In the genomic region with DNA sequence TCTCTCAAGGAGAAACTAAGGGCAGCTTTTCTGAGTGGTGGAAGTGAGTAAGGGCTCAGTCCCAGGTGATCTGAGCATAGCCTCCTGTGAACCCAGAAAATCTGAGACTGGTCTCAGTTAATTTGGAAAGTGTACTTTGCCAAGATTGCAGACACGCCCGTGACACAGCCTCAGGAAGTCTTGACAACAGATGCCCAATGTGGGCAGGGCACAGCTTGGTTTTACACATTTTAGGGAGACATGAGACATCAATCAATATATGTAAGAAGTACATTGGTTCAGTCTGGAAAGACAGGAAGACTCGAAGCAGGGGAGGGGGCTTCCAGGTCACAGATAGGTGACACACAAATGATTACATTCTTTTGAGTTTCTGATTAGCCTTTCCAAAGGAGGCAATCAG, we compare ENCODE assay signal across 17 cellular contexts.
"Had no signal": no experiment of that assay in that cellular context is flagged by ENCODE, and none has a peak within 500 bp of the region (broad histone marks: within the 10 kb centered on the region; RNA-seq: fewer than 3 reads in every experiment).

No MANE protein-coding gene starts in this region.

- H3K4me1 ChIP-seq: left lung, testis had no signal

- H3K4me3 ChIP-seq: gastrocnemius medialis, heart left ventricle, left lung, SJSA1, testis had no signal

- H3K27me3 ChIP-seq: gastrocnemius medialis, heart left ventricle, left lung, testis had no signal

- H3K9me3 ChIP-seq: gastrocnemius medialis, heart left ventricle, left lung, SJSA1, testis had no signal

- H3K4me3 Mint-ChIP-seq: activated CD4-positive, alpha-beta T cell treated with anti-CD3 and anti-CD28 coated beads for 36 hours; activated naive CD4-positive, alpha-beta T cell treated with anti-CD3 and anti-CD28 coated beads, Interleukin-2, amount 50 U/mL, for 24 hours; neural crest cell; type B pancreatic cell had no signal

- H3K27ac Mint-ChIP-seq: activated naive CD4-positive, alpha-beta T cell treated with anti-CD3 and anti-CD28 coated beads, Interleukin-2, amount 50 U/mL, for 24 hours; type B pancreatic cell had no signal

- ATAC-seq: esophagus mucosa, gastrocnemius medialis, heart left ventricle, left lung had no signal

- H3K36me3 Mint-ChIP-seq: activated naive CD4-positive, alpha-beta T cell treated with anti-CD3 and anti-CD28 coated beads, Interleukin-2, amount 50 U/mL, for 24 hours; type B pancreatic cell had no signal

- H3K4me1 Mint-ChIP-seq: neural crest cell had no signal

- H3K27ac ChIP-seq: gastrocnemius medialis, heart left ventricle, left lung, SJSA1, testis, WERI-Rb-1 had no signal

- DNase-seq: activated CD4-positive, alpha-beta T cell treated with anti-CD3 and anti-CD28 coated beads for 36 hours; activated T-cell treated with anti-CD3 and anti-CD28 coated beads for 4 hours; effector CD8-positive, alpha-beta T cell; gastrocnemius medialis; heart left ventricle; midbrain; retina; stimulated activated CD4-positive, alpha-beta T cell treated with anti-CD3 and anti-CD28 coated beads, Interleukin-12 subunit alpha, Interleukin-12 subunit beta, amount 100 ng/mL, for 4 hours; stimulated activated CD4-positive, alpha-beta T cell treated with anti-CD3 and anti-CD28 coated beads, Interleukin-1b, Interleukin-23, amount 100 ng/mL, for 48 hours; testis; WERI-Rb-1 had no signal

- H3K9me3 Mint-ChIP-seq: activated naive CD4-positive, alpha-beta T cell treated with anti-CD3 and anti-CD28 coated beads, Interleukin-2, amount 50 U/mL, for 24 hours; neural crest cell; type B pancreatic cell had no signal

- H3K27me3 Mint-ChIP-seq: activated naive CD4-positive, alpha-beta T cell treated with anti-CD3 and anti-CD28 coated beads, Interleukin-2, amount 50 U/mL, for 24 hours had no signal

- H3K36me3 ChIP-seq: gastrocnemius medialis, heart left ventricle, left lung, SJSA1, WERI-Rb-1 had no signal
